Comparison of ENCODE assay signal across 22 cellular contexts in genomic region chr17:58789160-58789559, GRCh38. TPM values are rescaled to one million over a fixed set of nuclear protein-coding genes. Genes with fewer than 3 reads are reported as not detected.
DNase-seq lines count a peak whose midpoint lies in the region; ATAC-seq, FAIRE-seq and TF ChIP-seq lines count a peak whose summit lies in the region.
"Had no signal": no experiment of that assay in that cellular context is flagged by ENCODE, and none has a peak within 500 bp of the region (broad histone marks: within the 10 kb centered on the region; RNA-seq: fewer than 3 reads in every experiment).

No MANE protein-coding gene starts in this region.

- H3K27me3 ChIP-seq in HepG2 (ENCODE audit: control insufficient read depth in 1 of 2, insufficient read depth in 2 of 2, low read length in 2 of 2) (peaks cover 0 to 17% of the 10 kb centered on the region in 2 experiments; a peak in 2 of 5 replicates), right lobe of liver (no peaks in the 10 kb centered on the region)
- H3K27me3 ChIP-seq: BLaER1 had no signal

- no peaks in the 10 kb centered on the region for H3K9me3 Mint-ChIP-seq in activated CD4-positive, alpha-beta memory T cell treated with anti-CD3 and anti-CD28 coated beads for 36 hours
- H3K9me3 Mint-ChIP-seq in activated CD4-positive, alpha-beta memory T cell treated with anti-CD3 and anti-CD28 coated beads, Interleukin-2, amount 10 ng/mL, durations not matched to agents 7 days and 5 days: no peaks in the 10 kb centered on the region
- no peaks in the 10 kb centered on the region for H3K9me3 Mint-ChIP-seq in activated naive CD8-positive, alpha-beta T cell treated with anti-CD3 and anti-CD28 coated beads for 36 hours
- H3K9me3 Mint-ChIP-seq: H9 had no signal

- no peaks in the 10 kb centered on the region for H3K36me3 Mint-ChIP-seq in activated CD4-positive, alpha-beta memory T cell treated with anti-CD3 and anti-CD28 coated beads for 36 hours
- no peaks in the 10 kb centered on the region for H3K36me3 Mint-ChIP-seq in activated CD4-positive, alpha-beta memory T cell treated with anti-CD3 and anti-CD28 coated beads, Interleukin-2, amount 10 ng/mL, durations not matched to agents 7 days and 5 days (ENCODE audit: low read depth)
- H3K36me3 Mint-ChIP-seq in activated naive CD8-positive, alpha-beta T cell treated with anti-CD3 and anti-CD28 coated beads for 36 hours: no peaks in the 10 kb centered on the region
- H3K36me3 Mint-ChIP-seq: CD4-positive, alpha-beta memory T cell had no signal

- H3K27ac ChIP-seq in HepG2 (ENCODE audit: extremely low read length, insufficient read depth, low read length) (no peak overlapping the region), right lobe of liver (no peak overlapping the region)
- H3K27ac ChIP-seq: BLaER1, PC-9, RWPE1 had no signal

- H3K27me3 Mint-ChIP-seq in activated CD4-positive, alpha-beta memory T cell treated with anti-CD3 and anti-CD28 coated beads for 36 hours: peaks cover 6% of the 10 kb centered on the region
- H3K27me3 Mint-ChIP-seq in activated CD4-positive, alpha-beta memory T cell treated with anti-CD3 and anti-CD28 coated beads, Interleukin-2, amount 10 ng/mL, durations not matched to agents 7 days and 5 days: peaks cover 6% of the 10 kb centered on the region
- peaks cover 5% of the 10 kb centered on the region for H3K27me3 Mint-ChIP-seq in activated naive CD8-positive, alpha-beta T cell treated with anti-CD3 and anti-CD28 coated beads for 36 hours

- H3K79me2 ChIP-seq in HepG2 (ENCODE audit: insufficient read depth, low read length): no peaks in the 10 kb centered on the region

- TF ChIP-seq CTCF in HepG2 (CRISPR knock-in tag; IDR thresholded peaks at IDR 0.05) (no peak), right lobe of liver (IDR thresholded peaks at IDR 0.05) (no peak)

- no peak for FAIRE-seq in HepG2 (lab: Jason Lieb, UNC)
- FAIRE-seq: GM12878 had no signal

- POLR2A ChIA-PET in activated CD4-positive, alpha-beta memory T cell treated with anti-CD3 and anti-CD28 coated beads for 36 hours (lab: Charles Lee): interaction anchor here (0.9 to 1.3 kb wide), 2 partner anchors 158 to 216 kb away, joined by 3 to 4 read pairs; no protein-coding TSS in a partner anchor
- POLR2A ChIA-PET in activated CD4-positive, alpha-beta memory T cell treated with anti-CD3 and anti-CD28 coated beads, Interleukin-2, amount 10 ng/mL, durations not matched to agents 7 days and 5 days (lab: Charles Lee): no interaction called here
- POLR2A ChIA-PET in HepG2 (lab: Yijun Ruan, JAX): interaction anchor here (0.6 kb wide), 1 partner anchor 150 kb away, joined by 5 read pairs; no protein-coding TSS in a partner anchor

- H2AFZ ChIP-seq in HepG2 (ENCODE audit: low read length): no peak overlapping the region
- H2AFZ ChIP-seq: PC-9 had no signal

- H3K4me1 Mint-ChIP-seq in activated CD4-positive, alpha-beta memory T cell treated with anti-CD3 and anti-CD28 coated beads for 36 hours (ENCODE audit: low read depth): peaks cover 6% of the 10 kb centered on the region
- H3K4me1 Mint-ChIP-seq in activated CD4-positive, alpha-beta memory T cell treated with anti-CD3 and anti-CD28 coated beads, Interleukin-2, amount 10 ng/mL, durations not matched to agents 7 days and 5 days: no peaks in the 10 kb centered on the region
- peaks cover 14% of the 10 kb centered on the region for H3K4me1 Mint-ChIP-seq in activated naive CD8-positive, alpha-beta T cell treated with anti-CD3 and anti-CD28 coated beads for 36 hours
- H3K4me1 Mint-ChIP-seq: H9 had no signal

- H3K4me3 Mint-ChIP-seq in activated CD4-positive, alpha-beta memory T cell treated with anti-CD3 and anti-CD28 coated beads for 36 hours: no peak overlapping the region
- H3K4me3 Mint-ChIP-seq in activated CD4-positive, alpha-beta memory T cell treated with anti-CD3 and anti-CD28 coated beads, Interleukin-2, amount 10 ng/mL, durations not matched to agents 7 days and 5 days: no peak overlapping the region
- H3K4me3 Mint-ChIP-seq in activated naive CD8-positive, alpha-beta T cell treated with anti-CD3 and anti-CD28 coated beads for 36 hours: no peak overlapping the region
- H3K4me3 Mint-ChIP-seq: CD4-positive, alpha-beta memory T cell; H9 had no signal

- TF ChIP-seq POLR2A in HepG2 (IDR thresholded peaks at IDR 0.05; ENCODE audit: insufficient read depth in 1 of 2, low read depth in 2 of 2, low read length in 2 of 2): no peak
- TF ChIP-seq POLR2A in right lobe of liver (IDR thresholded peaks at IDR 0.05): no peak

- ATAC-seq in HepG2: no peak
- ATAC-seq in right lobe of liver: no peak
- peak; percentile 79 for ATAC-seq in stimulated activated naive CD8-positive, alpha-beta T cell treated with anti-CD3 and anti-CD28 coated beads, Interleukin-15, Interleukin-2, amounts not matched to agents 100 U/mL and 50 U/mL, for 24 hours
- ATAC-seq: GM12878 had no signal

- no peak for TF ChIP-seq RAD21 in HepG2 (CRISPR knock-in tag; IDR thresholded peaks at IDR 0.05)

- H3K9me3 ChIP-seq in HepG2 (ENCODE audit: low read length) (no peaks in the 10 kb centered on the region), right lobe of liver (no peaks in the 10 kb centered on the region)
- H3K9me3 ChIP-seq: BLaER1 had no signal

- H3K36me3 ChIP-seq in HepG2 (replicated peaks in 1 of 2; ENCODE audit: control insufficient read depth in 1 of 2, insufficient read depth in 2 of 2, low read length in 2 of 2) (no peaks in the 10 kb centered on the region), right lobe of liver (no peaks in the 10 kb centered on the region)
- H3K36me3 ChIP-seq: BLaER1 had no signal

- H3K4me3 ChIP-seq in HepG2 (replicated peaks in 1 of 3; ENCODE audit: insufficient read depth in 1 of 3, low read depth in 2 of 3, low read length in 3 of 3) (no peak overlapping the region), right lobe of liver (no peak overlapping the region)
- H3K4me3 ChIP-seq: BLaER1, GM12878, PC-9 had no signal

- intact Hi-C loops in activated CD4-positive, alpha-beta memory T cell treated with anti-CD3 and anti-CD28 coated beads for 36 hours (cut with micrococcal nuclease): no loop called here
- intact Hi-C loops in HepG2 (cut with micrococcal nuclease; ENCODE audit: unreplicated experiment) (no loop called here), right lobe of liver (cut with DNase I) (no loop called here)

- no peaks in the 10 kb centered on the region for H4K20me1 ChIP-seq in HepG2 (ENCODE audit: insufficient read depth, low read length)
- H4K20me1 ChIP-seq: BLaER1 had no signal

- H3K4me2 ChIP-seq in HepG2 (ENCODE audit: low read depth, low read length): no peak overlapping the region
- H3K4me2 ChIP-seq: BLaER1, PC-9 had no signal

- BruUV-seq in HepG2 (replicated peaks; lab: Mats Ljungman, UMichigan): no TSS peak

- WGBS in HepG2 (ENCODE audit: low lambda C conversion rate): 5% methylated on average over 3 of the region's 3 CpGs
- WGBS in right lobe of liver (ENCODE audit: insufficient coverage, low coverage, low lambda C conversion rate, missing lambda C conversion rate): 71% methylated on average over 3 of the region's 3 CpGs

- no peak for TF ChIP-seq EP300 in HepG2 (IDR thresholded peaks at IDR 0.05; ENCODE audit: low read depth in 2 of 2, low read length in 2 of 2)
- no peak for TF ChIP-seq EP300 in HepG2 (CRISPR knock-in tag; IDR thresholded peaks at IDR 0.05; ENCODE audit: borderline replicate concordance)

- in situ Hi-C loops in HepG2 (cut with HindIII; ENCODE audit: extremely low pct_ligation_motif_present, low pct_unique_long_range_greater_than_20kb): no loop called here

- no peak overlapping the region for H3K27ac Mint-ChIP-seq in activated CD4-positive, alpha-beta memory T cell treated with anti-CD3 and anti-CD28 coated beads for 36 hours
- no peak overlapping the region for H3K27ac Mint-ChIP-seq in activated CD4-positive, alpha-beta memory T cell treated with anti-CD3 and anti-CD28 coated beads, Interleukin-2, amount 10 ng/mL, durations not matched to agents 7 days and 5 days
- peak overlapping the region; percentile 0 for H3K27ac Mint-ChIP-seq in activated naive CD8-positive, alpha-beta T cell treated with anti-CD3 and anti-CD28 coated beads for 36 hours
- H3K27ac Mint-ChIP-seq: CD4-positive, alpha-beta memory T cell; H9 had no signal

- peaks cover 11% of the 10 kb centered on the region; the same call in 1 of the 2 replicates for H3K4me1 ChIP-seq in HepG2 (ENCODE audit: insufficient read depth, low read length)
- H3K4me1 ChIP-seq in right lobe of liver: no peaks in the 10 kb centered on the region
- H3K4me1 ChIP-seq: BLaER1 had no signal

- no peak overlapping the region for H3K9ac ChIP-seq in HepG2 (ENCODE audit: insufficient read depth, low read depth, low read length)
- H3K9ac ChIP-seq: BLaER1 had no signal

- CTCF ChIA-PET in activated CD4-positive, alpha-beta memory T cell treated with anti-CD3 and anti-CD28 coated beads for 36 hours (lab: Charles Lee): interaction anchor here (0.8 kb wide), 1 partner anchor 82 kb away, joined by 3 read pairs; no protein-coding TSS in a partner anchor
- CTCF ChIA-PET in activated CD4-positive, alpha-beta memory T cell treated with anti-CD3 and anti-CD28 coated beads, Interleukin-2, amount 10 ng/mL, durations not matched to agents 7 days and 5 days (lab: Charles Lee): no interaction called here
- CTCF ChIA-PET in HepG2 (lab: Yijun Ruan, JAX; ENCODE audit: low intra/inter-chr PET ratio, low total read pairs): no interaction called here

- DNase-seq in activated CD4-positive, alpha-beta memory T cell treated with anti-CD3 and anti-CD28 coated beads for 36 hours: peak; percentile 24
- no peak for DNase-seq in activated CD4-positive, alpha-beta memory T cell treated with anti-CD3 and anti-CD28 coated beads, Interleukin-2, amount 10 ng/mL, durations not matched to agents 7 days and 5 days
- DNase-seq in HepG2 (ENCODE audit: low spot score) (no peak), right lobe of liver (no peak), NCI-H2107 (lab: John Stamatoyannopoulos, UW) (no peak)
- peak; percentile 7 for DNase-seq in activated naive CD8-positive, alpha-beta T cell treated with anti-CD3 and anti-CD28 coated beads for 36 hours
- DNase-seq in stimulated activated naive CD8-positive, alpha-beta T cell treated with anti-CD3 and anti-CD28 coated beads, Interleukin-15, Interleukin-2, amounts not matched to agents 100 U/mL and 50 U/mL, for 24 hours: no peak
- DNase-seq: CD4-positive, alpha-beta memory T cell; DMS153; GF-D8; H9; KG1; MV-4-11; NCI-H1417; NCI-H187; NCI-H2227 treated with DMSO at 0.1 percent for 48 hours; NCI-H510A treated with DMSO at 0.1 percent for 48 hours; NCI-H774; PC-9 had no signal

RNA-seq across cellular contexts. Expression of gene PPM1E, which starts 33.5 kb away (rescaled TPM):
- under 1 TPM in 1 of 2 experiments, not detected in 1; 0.02 TPM for total RNA-seq in activated CD4-positive, alpha-beta memory T cell treated with anti-CD3 and anti-CD28 coated beads for 36 hours
- total RNA-seq in activated CD4-positive, alpha-beta memory T cell treated with anti-CD3 and anti-CD28 coated beads, Interleukin-2, amount 10 ng/mL, durations not matched to agents 7 days and 5 days: under 1 TPM in 1 of 2 experiments, not detected in 1; 0.03 TPM
- total RNA-seq in HepG2 (2016; rRNA removed; fragmentation: Illumina TruSeq; extraction: Trizol) (0.04 TPM in 1 of 2 replicates, not detected in the other), right lobe of liver (1 to 10 TPM in 3 of 6 experiments, under 1 TPM in 3; 0.61 to 1.3 (median 0.97) TPM)
- total RNA-seq in HepG2 (2016; cell fraction: cytosol; rRNA removed; fragmentation: Illumina TruSeq; extraction: Trizol; ENCODE audit: low read depth): not detected in 2 replicates
- total RNA-seq in HepG2 (2016; cell fraction: insoluble cytoplasmic fraction; rRNA removed; fragmentation: Illumina TruSeq; extraction: Trizol): 0.02 TPM in 1 of 2 replicates, not detected in the other
- not detected in 2 replicates for total RNA-seq in HepG2 (2016; cell fraction: membrane; rRNA removed; fragmentation: Illumina TruSeq; extraction: Trizol)
- not detected in 2 replicates for total RNA-seq in HepG2 (2016; cell fraction: nucleus; rRNA removed; fragmentation: Illumina TruSeq; extraction: Trizol)
- polyA plus RNA-seq in HepG2 (2011; rRNA removed): 0.15 and 0.20 TPM in 2 replicates
- polyA plus RNA-seq in HepG2 (2011; cell fraction: cytosol; rRNA removed): 0.04 and 0.10 TPM in 2 replicates
- polyA plus RNA-seq in HepG2 (2011; cell fraction: nucleus; rRNA removed): 0.08 and 0.12 TPM in 2 replicates
- 0.03 and 0.12 TPM in 2 replicates for polyA plus RNA-seq in HepG2 (2012)
- polyA plus RNA-seq in HepG2 (2016; cell fraction: cytosol; fragmentation: Illumina TruSeq; extraction: Trizol; ENCODE audit: low read depth): not detected in 2 replicates
- 0.03 TPM in 1 of 2 replicates, not detected in the other for polyA plus RNA-seq in HepG2 (2016; cell fraction: insoluble cytoplasmic fraction; fragmentation: Illumina TruSeq; extraction: Trizol; ENCODE audit: low read depth)
- polyA plus RNA-seq in HepG2 (2016; cell fraction: membrane; fragmentation: Illumina TruSeq; extraction: Trizol; ENCODE audit: low read depth): not detected in 2 replicates
- not detected in 2 replicates for polyA plus RNA-seq in HepG2 (2016; cell fraction: nucleus; fragmentation: Illumina TruSeq; extraction: Trizol; ENCODE audit: insufficient read depth, low read depth)
- 0.24 TPM in 1 of 2 replicates, not detected in the other for polyA minus RNA-seq in HepG2 (2011; rRNA and poly(A)+ RNA removed; ENCODE audit: low replicate concordance)
- polyA minus RNA-seq in HepG2 (2011; cell fraction: cytosol; rRNA and poly(A)+ RNA removed): 0.18 and 0.30 TPM in 2 replicates
- 0.13 and 0.37 TPM in 2 replicates for polyA minus RNA-seq in HepG2 (2011; cell fraction: nucleus; rRNA and poly(A)+ RNA removed)
- under 1 TPM; 0.06 TPM for total RNA-seq in activated naive CD8-positive, alpha-beta T cell treated with anti-CD3 and anti-CD28 coated beads for 36 hours
- total RNA-seq: CD4-positive, alpha-beta memory T cell had no signal
- polyA plus RNA-seq: CD4-positive, alpha-beta memory T cell had no signal

Comparison
In these comparisons a context has a peak if more than half of its experiments do, and no peak if none do; other contexts are left out.
1. DNase-seq: peak in activated CD4-positive, alpha-beta memory T cell treated with anti-CD3 and anti-CD28 coated beads for 36 hours (single experiment) and activated naive CD8-positive, alpha-beta T cell treated with anti-CD3 and anti-CD28 coated beads for 36 hours (single experiment); none in activated CD4-positive, alpha-beta memory T cell treated with anti-CD3 and anti-CD28 coated beads, Interleukin-2, amount 10 ng/mL, durations not matched to agents 7 days and 5 days (single experiment), HepG2 (single experiment), right lobe of liver (0 of 3), stimulated activated naive CD8-positive, alpha-beta T cell treated with anti-CD3 and anti-CD28 coated beads, Interleukin-15, Interleukin-2, amounts not matched to agents 100 U/mL and 50 U/mL, for 24 hours (single experiment) and NCI-H2107 (single experiment).